Comparison of ENCODE assay signal across 9 cellular contexts in genomic region chr3:50356553-50356952, GRCh38. TPM values are rescaled to one million over a fixed set of nuclear protein-coding genes. Genes with fewer than 3 reads are reported as not detected.
A peak's percentile ranks its signal among the peaks of the same experiment; 100 is the strongest.
DNase-seq lines count a peak whose midpoint lies in the region; ATAC-seq and TF ChIP-seq lines count a peak whose summit lies in the region.
"Had no signal": no experiment of that assay in that cellular context is flagged by ENCODE, and none has a peak within 500 bp of the region (broad histone marks: within the 10 kb centered on the region; RNA-seq: fewer than 3 reads in every experiment).

No MANE protein-coding gene starts in this region.

- no peak overlapping the region for H3K4me3 Mint-ChIP-seq in Caco-2 (ENCODE audit: unreplicated experiment)

- H3K9ac ChIP-seq in HCT116 (ENCODE audit: low read length), result no peak overlapping the region

- H3K9me3 Mint-ChIP-seq in Caco-2 (ENCODE audit: unreplicated experiment), result no peaks in the 10 kb centered on the region

- ATAC-seq in HCT116 (no peak), lung (ENCODE audit: insufficient read depth, low FRiP score) (no peak), GM18502 (IDR thresholded peaks at IDR 0.05; ENCODE audit: poor library complexity, unreplicated experiment) (no peak)

- TF ChIP-seq RAD21 in HCT116 (IDR thresholded peaks at IDR 0.05; ENCODE audit: low read depth), result no peak

- no TSS peak for BruUV-seq in HCT116 (replicated peaks; lab: Mats Ljungman, UMichigan)
- BruUV-seq in Caco-2 (replicated peaks; lab: Mats Ljungman, UMichigan), result no TSS peak

- no peak for DNase-seq in HCT116 (ENCODE audit: low read depth, low spot score)
- DNase-seq in ascending aorta (ENCODE audit: low spot score in 2 of 2), result no peak
- peak; percentile 53 for DNase-seq in lung (ENCODE audit: low spot score)
- DNase-seq in Caco-2, result no peak
- DNase-seq in stimulated activated naive CD4-positive, alpha-beta T cell treated with Interleukin-2 at 50 U/mL for 16 hours (lab: John Stamatoyannopoulos, UW), result no peak
- no peak for DNase-seq in NCI-H524 treated with DMSO at 0.1 percent for 48 hours (lab: John Stamatoyannopoulos, UW)

- intact Hi-C loops in HCT116 (cut with micrococcal nuclease), result loop anchor here (10.0 kb wide), 1 partner anchor 1028 kb away; the partner anchor contains the start of gene MANF
- intact Hi-C loops in ascending aorta (cut with DNase I), result loop anchor here (5.0 kb wide), 1 partner anchor 256 kb away; the partner anchor contains the start of gene CISH
- intact Hi-C loops in Caco-2 (cut with micrococcal nuclease; ENCODE audit: unreplicated experiment), result no loop called here

- no peaks in the 10 kb centered on the region for H3K9me2 ChIP-seq in HCT116 (ENCODE audit: insufficient read depth)

- peaks cover 14 to 31% of the 10 kb centered on the region in 2 experiments; a peak in 3 of 4 replicates for H3K36me3 ChIP-seq in HCT116 (ENCODE audit: control insufficient read depth in 1 of 2, insufficient read depth in 2 of 2, low read length in 2 of 2)
- peaks cover 18 to 43% of the 10 kb centered on the region in 2 donors for H3K36me3 ChIP-seq in ascending aorta
- peaks cover 9 to 30% of the 10 kb centered on the region in 2 donors for H3K36me3 ChIP-seq in lung (ENCODE audit: control insufficient read depth in 2 of 2, insufficient read depth in 2 of 2, low read length in 2 of 2)
- peaks cover 1% of the 10 kb centered on the region; the same call in 1 of the 2 replicates for H3K36me3 ChIP-seq in Caco-2 (ENCODE audit: control insufficient read depth, insufficient read depth, low read length)

- H4K20me1 ChIP-seq in HCT116 (ENCODE audit: insufficient read depth), result no peaks in the 10 kb centered on the region

- H3K27me3 Mint-ChIP-seq in Caco-2 (ENCODE audit: insufficient read depth, unreplicated experiment), result no peaks in the 10 kb centered on the region

- TF ChIP-seq CTCF in 22Rv1 (IDR thresholded peaks at IDR 0.05) (no peak), HCT116 (IDR thresholded peaks at IDR 0.05 in 2 of 3, conservative IDR thresholded peaks at IDR 0.05 in 1 of 3; ENCODE audit: borderline replicate concordance in 1 of 3, insufficient read depth in 1 of 3, low read depth in 2 of 3, low read length in 2 of 3) (no peak), ascending aorta (IDR thresholded peaks at IDR 0.05) (no peak), lung (IDR thresholded peaks at IDR 0.05; ENCODE audit: control extremely low read depth, extremely low read depth) (no peak), Caco-2 (IDR thresholded peaks at IDR 0.05; ENCODE audit: insufficient read depth in 1 of 2, low read depth in 1 of 2, low read length in 1 of 2, severe bottlenecking in 1 of 2, unreplicated experiment in 1 of 2) (no peak)

- no peak for TF ChIP-seq POLR2A in HCT116 (IDR thresholded peaks at IDR 0.05; ENCODE audit: borderline replicate concordance, extremely low read depth, insufficient read depth, insufficient read length)

- POLR2A ChIA-PET in HCT116 (lab: Charles Lee) (no interaction called here), Caco-2 (lab: Charles Lee) (interaction anchor here (1.2 kb wide), 1 partner anchor 20 kb away, joined by 3 read pairs; no protein-coding TSS in a partner anchor)

- H3K27ac ChIP-seq in 22Rv1, result peak overlapping the region; percentile 75
- H3K27ac ChIP-seq in HCT116 (ENCODE audit: low read depth, low read length), result no peak overlapping the region; the same call in 1 of the 2 replicates
- H3K27ac ChIP-seq in ascending aorta, result peak overlapping the region; percentile 19 to 20
- H3K27ac ChIP-seq in lung (ENCODE audit: low read depth in 1 of 2, low read length in 1 of 2), result no peak overlapping the region
- H3K27ac ChIP-seq: SK-N-MC had no signal

- H3K36me3 Mint-ChIP-seq in Caco-2 (ENCODE audit: insufficient read depth, unreplicated experiment), result peaks cover 31% of the 10 kb centered on the region

- H3K4me1 Mint-ChIP-seq in Caco-2 (ENCODE audit: low read depth, unreplicated experiment), result peaks cover 6% of the 10 kb centered on the region

- H3K4me3 ChIP-seq in HCT116 (replicated peaks in 1 of 2; ENCODE audit: low read depth in 1 of 2, low read length in 2 of 2) (no peak overlapping the region), ascending aorta (peak overlapping the region; percentile 42 to 87), lung (peak overlapping the region; percentile 28), Caco-2 (ENCODE audit: low read depth, low read length) (no peak overlapping the region)

- CTCF ChIA-PET in HCT116 (lab: Charles Lee) (no interaction called here), Caco-2 (lab: Charles Lee) (interaction anchor here (0.8 kb wide), 1 partner anchor 19 kb away, joined by 3 read pairs; no protein-coding TSS in a partner anchor)

- H2AFZ ChIP-seq in HCT116 (ENCODE audit: low read depth, low read length, poor library complexity, severe bottlenecking), result no peak overlapping the region

- no peak overlapping the region for H3K27ac Mint-ChIP-seq in Caco-2 (ENCODE audit: unreplicated experiment)

- H3K27me3 ChIP-seq in HCT116 (ENCODE audit: insufficient read depth, low read length), result no peaks in the 10 kb centered on the region
- no peaks in the 10 kb centered on the region for H3K27me3 ChIP-seq in ascending aorta
- H3K27me3 ChIP-seq in lung (ENCODE audit: control insufficient read depth, insufficient read depth), result no peaks in the 10 kb centered on the region
- H3K27me3 ChIP-seq in Caco-2 (replicated peaks; ENCODE audit: control insufficient read depth, insufficient read depth, low read length), result no peaks in the 10 kb centered on the region

- H3K9me3 ChIP-seq in HCT116 (ENCODE audit: control insufficient read depth in 1 of 2, insufficient read depth in 1 of 2, low read depth in 1 of 2, low read length in 2 of 2) (no peaks in the 10 kb centered on the region), ascending aorta (no peaks in the 10 kb centered on the region), lung (ENCODE audit: control insufficient read depth in 2 of 2, insufficient read depth in 1 of 2, low read length in 1 of 2) (no peaks in the 10 kb centered on the region), Caco-2 (no peaks in the 10 kb centered on the region)

- H3K4me1 ChIP-seq in HCT116 (ENCODE audit: control insufficient read depth in 1 of 2, insufficient read depth in 2 of 2, low read length in 2 of 2) (peaks cover 12 to 41% of the 10 kb centered on the region in 2 experiments; a peak in 3 of 4 replicates), ascending aorta (peaks cover 18 to 38% of the 10 kb centered on the region in 2 donors), lung (ENCODE audit: control insufficient read depth in 2 of 2, insufficient read depth in 2 of 2, low read length in 2 of 2) (peaks cover 25 to 28% of the 10 kb centered on the region in 2 donors), Caco-2 (peaks cover 25% of the 10 kb centered on the region)

- RAD21 ChIA-PET in HCT116 (lab: Charles Lee; ENCODE audit: low non-redundant PET in 1 of 2, low total read pairs in 2 of 2, uncharacterized antibody in 2 of 2, unreplicated experiment in 2 of 2), result no interaction called here

- WGBS in lung, 2 donors, result 44 to 60% methylated on average over 5 of the region's 5 CpGs

- peaks cover 52% of the 10 kb centered on the region for H3K79me2 ChIP-seq in HCT116 (ENCODE audit: insufficient read depth, low read length)

- 0 out of 2 replicates have a peak overlapping the region, but pooled peaks have one; percentile 9 for H3K4me2 ChIP-seq in HCT116 (ENCODE audit: low read length)

TF ChIP-seq in HCT116, 20 proteins besides CTCF, POLR2A, EP300 and RAD21 (continues in another document):
- TF ChIP-seq CBX3 (IDR thresholded peaks at IDR 0.05; ENCODE audit: low read depth) (no peak), ATF3 (IDR thresholded peaks at IDR 0.05) (no peak), FOSL1 (IDR thresholded peaks at IDR 0.05; ENCODE audit: low read depth) (no peak), ZFX (IDR thresholded peaks at IDR 0.05) (no peak), ZNF274 (IDR thresholded peaks at IDR 0.05; ENCODE audit: low read depth, low read length) (no peak), ZBTB33 (IDR thresholded peaks at IDR 0.05; ENCODE audit: extremely low read depth, insufficient replicate concordance, low read length) (no peak)

RNA-seq across cellular contexts. Expression of gene TMEM115, which starts 2.8 kb away (rescaled TPM):
- total RNA-seq in HCT116 (2021; ENCODE audit: unreplicated experiment), result 24.6 TPM
- polyA plus RNA-seq in HCT116 (2012), result 22.4 and 22.5 TPM in 2 replicates
- total RNA-seq in ascending aorta, result 55.7 TPM
- total RNA-seq in lung, result 10 to 100 TPM; 29.0 to 38.8 TPM
- 10 to 100 TPM; 32.9 to 44.8 TPM for polyA plus RNA-seq in lung
- total RNA-seq in Caco-2 (2022), result 23.9 TPM in 2 replicates

RNA-seq across cellular contexts. Expression of gene CYB561D2, which starts 5.9 kb away (rescaled TPM):
- 9.5 TPM for total RNA-seq in HCT116 (2021; ENCODE audit: unreplicated experiment)
- 10.8 and 11.9 TPM in 2 replicates for polyA plus RNA-seq in HCT116 (2012)
- 20.2 TPM for total RNA-seq in ascending aorta
- total RNA-seq in lung, result 10 to 100 TPM; 18.2 to 33.9 TPM
- 10 to 100 TPM; 21.4 to 50.8 TPM for polyA plus RNA-seq in lung
- total RNA-seq in Caco-2 (2022), result 21.2 and 21.4 TPM in 2 replicates

RNA-seq across cellular contexts. Expression of gene NPRL2, which starts 6.0 kb away (rescaled TPM):
- total RNA-seq in HCT116 (2021; ENCODE audit: unreplicated experiment), result 35.4 TPM
- 52.6 and 52.8 TPM in 2 replicates for polyA plus RNA-seq in HCT116 (2012)
- 37.8 TPM for total RNA-seq in ascending aorta
- 10 to 100 TPM; 12.7 to 17.0 TPM for total RNA-seq in lung
- polyA plus RNA-seq in lung, result 10 to 100 TPM; 17.4 to 21.9 TPM
- total RNA-seq in Caco-2 (2022), result 23.7 and 29.8 TPM in 2 replicates

RNA-seq across cellular contexts. Expression of gene ZMYND10, which starts 11.0 kb away (rescaled TPM):
- total RNA-seq in HCT116 (2021; ENCODE audit: unreplicated experiment) (3.3 TPM), ascending aorta (not detected), lung (100 to 1,000 TPM in 1 of 2 donors, 10 to 100 TPM in 1; 70.8 to 117 TPM), Caco-2 (2022) (0.23 and 0.29 TPM in 2 replicates)
- polyA plus RNA-seq in HCT116 (2012), result 1.2 and 1.5 TPM in 2 replicates
- 10 to 100 TPM; 31.4 to 54.1 TPM for polyA plus RNA-seq in lung

RNA-seq across cellular contexts. Expression of gene RASSF1, which starts 15.9 kb away (rescaled TPM):
- 29.6 TPM for total RNA-seq in HCT116 (2021; ENCODE audit: unreplicated experiment)
- 32.1 and 38.6 TPM in 2 replicates for polyA plus RNA-seq in HCT116 (2012)
- 34.9 TPM for total RNA-seq in ascending aorta
- 10 to 100 TPM; 36.3 to 46.0 TPM for total RNA-seq in lung
- polyA plus RNA-seq in lung, result 10 to 100 TPM; 38.0 to 59.0 TPM
- 26.7 and 28.1 TPM in 2 replicates for total RNA-seq in Caco-2 (2022)

Comparison
In these comparisons a context has a peak if more than half of its experiments do, and no peak if none do; other contexts are left out.
1. H3K27ac ChIP-seq: peak in 22Rv1 (single experiment) and ascending aorta (2 of 2); none in HCT116 (single experiment) and lung (0 of 2).
2. H3K4me3 ChIP-seq: peak in ascending aorta (2 of 2) and lung (single experiment); none in HCT116 (0 of 2) and Caco-2 (single experiment).